In the genomic region with DNA sequence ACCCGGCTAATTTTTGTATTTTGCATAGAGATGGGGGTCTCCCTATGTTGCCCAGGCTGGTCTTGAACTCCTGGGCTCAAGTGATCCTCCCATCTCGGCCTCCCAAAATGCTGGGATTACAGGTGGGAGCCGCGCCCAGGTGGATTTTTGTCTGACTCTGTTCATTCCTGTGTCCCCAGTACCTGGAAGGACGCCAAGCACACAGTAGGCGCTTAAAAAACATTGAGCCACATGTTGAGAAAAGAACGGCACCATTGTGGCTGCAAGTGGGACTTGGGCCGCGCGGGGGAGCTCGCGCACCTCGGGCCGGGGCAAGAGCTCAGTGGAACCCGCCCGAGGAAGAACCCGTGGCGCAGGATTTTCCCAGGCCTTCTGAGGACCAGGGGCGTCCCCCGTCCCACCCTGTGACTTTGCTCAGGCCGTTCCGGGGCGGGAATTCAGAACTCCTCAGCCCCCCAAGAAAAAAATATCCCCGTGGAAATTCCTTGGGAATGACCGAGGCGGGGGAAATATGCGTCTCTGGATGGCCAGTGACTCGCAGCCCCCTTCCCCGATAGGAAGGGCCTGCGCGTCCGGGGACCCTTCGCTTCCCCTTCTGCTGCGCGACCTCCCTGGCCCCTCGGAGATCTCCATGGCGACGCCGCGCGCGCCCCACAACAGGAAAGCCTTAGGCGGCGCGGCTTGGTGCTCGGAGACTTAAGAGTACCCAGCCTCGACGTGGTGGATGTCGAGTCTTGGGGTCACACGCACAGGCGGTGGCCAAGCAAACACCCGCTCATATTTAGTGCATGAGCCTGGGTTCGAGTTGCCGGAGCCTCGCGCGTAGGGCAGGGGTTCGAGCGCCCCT, we compare ENCODE assay signal across 8 cellular contexts. TPM values are rescaled to one million over a fixed set of nuclear protein-coding genes. Genes with fewer than 3 reads are reported as not detected.
DNase-seq lines count a peak whose midpoint lies in the region; ATAC-seq and TF ChIP-seq lines count a peak whose summit lies in the region.

No MANE protein-coding gene starts in this region.

- ATAC-seq in HG03097 (IDR thresholded peaks at IDR 0.05; ENCODE audit: low FRiP score, unreplicated experiment) (peak; percentile 30), GM18517 (IDR thresholded peaks at IDR 0.05; ENCODE audit: unreplicated experiment) (no peak)

- no peaks in the 10 kb centered on the region for H3K36me3 Mint-ChIP-seq in endothelial cell (ENCODE audit: low read depth, unreplicated experiment)
- H3K36me3 Mint-ChIP-seq in mesothelial cell of epicardium, result no peaks in the 10 kb centered on the region

- peaks cover 17% of the 10 kb centered on the region for H3K27me3 Mint-ChIP-seq in endothelial cell (ENCODE audit: unreplicated experiment)
- peaks cover 46% of the 10 kb centered on the region for H3K27me3 Mint-ChIP-seq in mesothelial cell of epicardium (ENCODE audit: low read depth)

- peak; percentile 76 for DNase-seq in EH (ENCODE audit: low read depth)
- peak; percentile 36 for DNase-seq in NOMO-1 treated with dmso at 0.1 percent for 144 hours (lab: John Stamatoyannopoulos, UW; ENCODE audit: unreplicated experiment)
- DNase-seq in activated CD8-positive, alpha-beta memory T cell treated with anti-CD3 and anti-CD28 coated beads, Interleukin-2, amount 50 U/mL, for 24 hours (ENCODE audit: extremely low read depth), result peak; percentile 68
- DNase-seq in endothelial cell (ENCODE audit: low spot score), result peak; percentile 95
- peak; percentile 70 to 89 for DNase-seq in mesothelial cell of epicardium (ENCODE audit: low spot score in 2 of 2, unreplicated experiment in 2 of 2)
- peak; percentile 85 for DNase-seq in stimulated activated CD8-positive, alpha-beta memory T cell treated with anti-CD3 and anti-CD28 coated beads, Interleukin-15, amount 100 ng/mL, for 1 hour (ENCODE audit: low read depth)

- H3K9me3 Mint-ChIP-seq in endothelial cell (ENCODE audit: unreplicated experiment) (no peaks in the 10 kb centered on the region), mesothelial cell of epicardium (no peaks in the 10 kb centered on the region)

- no peak overlapping the region for H3K4me3 Mint-ChIP-seq in endothelial cell (ENCODE audit: unreplicated experiment)
- peak overlapping the region; percentile 55 for H3K4me3 Mint-ChIP-seq in mesothelial cell of epicardium

- TF ChIP-seq CTCF in endothelial cell (IDR thresholded peaks at IDR 0.05; ENCODE audit: unreplicated experiment) (peak; percentile 86), mesothelial cell of epicardium (IDR thresholded peaks at IDR 0.05; ENCODE audit: unreplicated experiment) (peak; percentile 84)

- peak overlapping the region; percentile 99 for H3K27ac Mint-ChIP-seq in endothelial cell (ENCODE audit: unreplicated experiment)
- H3K27ac Mint-ChIP-seq in mesothelial cell of epicardium, result no peak overlapping the region

- H3K4me1 Mint-ChIP-seq in endothelial cell (ENCODE audit: unreplicated experiment) (peaks cover 14% of the 10 kb centered on the region), mesothelial cell of epicardium (no peaks in the 10 kb centered on the region)

RNA-seq across cellular contexts. Expression of a gene that starts 1.4 kb away (rescaled TPM):
- total RNA-seq in endothelial cell (ENCODE audit: unreplicated experiment) (7.2 TPM), mesothelial cell of epicardium (9.0 to 11.6 TPM (median 9.6 TPM) in 3 replicates)

RNA-seq across cellular contexts. Expression of a gene that starts 17.2 kb away (rescaled TPM):
- total RNA-seq in endothelial cell (ENCODE audit: unreplicated experiment) (0.36 TPM), mesothelial cell of epicardium (2.0 to 2.6 TPM (median 2.4 TPM) in 3 replicates)

RNA-seq across cellular contexts. Expression of a gene that starts 17.5 kb away (rescaled TPM):
- total RNA-seq in endothelial cell (ENCODE audit: unreplicated experiment) (51.3 TPM), mesothelial cell of epicardium (54.1 to 57.4 TPM (median 54.4 TPM) in 3 replicates)

RNA-seq across cellular contexts. Expression of a gene that starts 20.2 kb away (rescaled TPM):
- total RNA-seq in endothelial cell (ENCODE audit: unreplicated experiment), result not detected
- total RNA-seq in mesothelial cell of epicardium, result 3.3 to 5.7 TPM (median 4.9 TPM) in 3 replicates

RNA-seq across cellular contexts. Expression of a gene that starts 38.4 kb away (rescaled TPM):
- total RNA-seq in endothelial cell (ENCODE audit: unreplicated experiment) (9.3 TPM), mesothelial cell of epicardium (34.6 to 36.9 TPM (median 34.9 TPM) in 3 replicates)

Comparison
In these comparisons a context has a peak if more than half of its experiments do, and no peak if none do; other contexts are left out.
1. DNase-seq: peak in every context shown above with its lines; median percentile 95 in endothelial cell; 85 in stimulated activated CD8-positive, alpha-beta memory T cell treated with anti-CD3 and anti-CD28 coated beads, Interleukin-15, amount 100 ng/mL, for 1 hour; 80 in mesothelial cell of epicardium; 76 in EH; 68 in activated CD8-positive, alpha-beta memory T cell treated with anti-CD3 and anti-CD28 coated beads, Interleukin-2, amount 50 U/mL, for 24 hours; 36 in NOMO-1 treated with dmso at 0.1 percent for 144 hours.